3 cellular contexts compared by ENCODE assay signal in genomic region chr10:31125789-31126188, GRCh38.
TF ChIP-seq lines count a peak whose summit lies in the region.

No MANE protein-coding gene starts in this region.

TF ChIP-seq in A549, 52 proteins besides CTCF, POLR2A, EP300 and RAD21 (continued from another document):
- no peak for TF ChIP-seq ZC3H11A (IDR thresholded peaks at IDR 0.05)
- peak; percentile 77 for TF ChIP-seq MAFK (IDR thresholded peaks at IDR 0.05; ENCODE audit: partially characterized antibody)
- TF ChIP-seq CBX8 (IDR thresholded peaks at IDR 0.05), result no peak
- TF ChIP-seq POLR2AphosphoS2 (conservative IDR thresholded peaks at IDR 0.05; ENCODE audit: low read length), result no peak
- TF ChIP-seq FOXS1 (CRISPR knock-in tag; IDR thresholded peaks at IDR 0.05), result no peak

TF ChIP-seq in IMR-90, 13 proteins besides CTCF, POLR2A, EP300 and RAD21 (continued from another document):
- TF ChIP-seq MAFK (IDR thresholded peaks at IDR 0.05; ENCODE audit: low read depth, low read length), result peak; percentile 83

TF ChIP-seq in K562, 482 proteins besides CTCF, POLR2A, EP300 and RAD21:
- TF ChIP-seq PHTF2 (CRISPR knock-in tag; IDR thresholded peaks at IDR 0.05) (no peak), FOXP4 (CRISPR knock-in tag; IDR thresholded peaks at IDR 0.05; ENCODE audit: borderline replicate concordance) (no peak), CBFA2T3 (IDR thresholded peaks at IDR 0.05) (no peak), BMI1 (IDR thresholded peaks at IDR 0.05; ENCODE audit: low read length) (no peak), MAFK (IDR thresholded peaks at IDR 0.05; ENCODE audit: low read length) (peak; percentile 20; the same call in 1 of the 2 replicates), KLF16 (IDR thresholded peaks at IDR 0.05) (no peak), ZNF316 (IDR thresholded peaks at IDR 0.05) (peak; percentile 39; the same call in 1 of the 2 replicates), ADNP (tag; IDR thresholded peaks at IDR 0.05) (no peak), GTF3C2 (IDR thresholded peaks at IDR 0.05; ENCODE audit: borderline replicate concordance, extremely low read depth, insufficient read length) (no peak), MAFF (IDR thresholded peaks at IDR 0.05; ENCODE audit: low read length) (0 out of 2 replicates have a peak, but pooled peaks have one; percentile 4), ZNF644 (tag; IDR thresholded peaks at IDR 0.05; ENCODE audit: low read depth) (no peak), ZNF407 (IDR thresholded peaks at IDR 0.05; ENCODE audit: low read depth) (no peak)
